1 cellular context compared by ENCODE assay signal in genomic region chr19:57477191-57478008, GRCh38.
TF ChIP-seq lines count a peak whose summit lies in the region.

Gene ZNF772, minus strand, starts transcription at chr19:57477566. Its CDS starts 257 bp downstream, at chr19:57477309.

TF ChIP-seq in K562, 482 proteins besides CTCF, POLR2A, EP300 and RAD21 (continued from another document):
- TF ChIP-seq ZNF280A (IDR thresholded peaks at IDR 0.05; ENCODE audit: low read depth, partially characterized antibody) (no peak), YY1 (IDR thresholded peaks at IDR 0.05; ENCODE audit: borderline replicate concordance in 1 of 3, control insufficient read depth in 1 of 3, extremely low read depth in 1 of 3, insufficient read depth in 3 of 3, insufficient read length in 1 of 3, insufficient replicate concordance in 2 of 3, low read depth in 1 of 3, low read length in 2 of 3) (peak in 2 of 3 experiments; percentile 53 to 88), ZBTB9 (CRISPR knock-in tag; IDR thresholded peaks at IDR 0.05) (no peak), NKRF (IDR thresholded peaks at IDR 0.05; ENCODE audit: borderline replicate concordance) (no peak), BRF1 (IDR thresholded peaks at IDR 0.05; ENCODE audit: borderline replicate concordance, extremely low read depth, insufficient read length) (no peak), ZBTB43 (CRISPR knock-in tag; IDR thresholded peaks at IDR 0.05) (no peak), SP2 (IDR thresholded peaks at IDR 0.05; ENCODE audit: extremely low read depth, low read depth, low read length, poor library complexity, severe bottlenecking) (peak; percentile 60), STAT5B (CRISPR knock-in tag; IDR thresholded peaks at IDR 0.05) (no peak), GABPA (tag; conservative IDR thresholded peaks at IDR 0.05; ENCODE audit: low read depth) (peak; percentile 96), CBX1 (IDR thresholded peaks at IDR 0.05; ENCODE audit: low read depth) (0 out of 2 replicates have a peak, but pooled peaks have one; percentile 45), ATF1 (CRISPR knock-in tag; IDR thresholded peaks at IDR 0.05) (no peak), ATF1 (tag; IDR thresholded peaks at IDR 0.05) (peak; percentile 57), ZNF324 (CRISPR knock-in tag; IDR thresholded peaks at IDR 0.05) (no peak), RB1 (IDR thresholded peaks at IDR 0.05; ENCODE audit: low read depth) (no peak), PHF8 (IDR thresholded peaks at IDR 0.05; ENCODE audit: borderline replicate concordance, low read length) (peak; percentile 51), CREM (IDR thresholded peaks at IDR 0.05; ENCODE audit: low read depth) (peak; percentile 67), CBFB (CRISPR knock-in tag; IDR thresholded peaks at IDR 0.05) (no peak), BRF2 (IDR thresholded peaks at IDR 0.05; ENCODE audit: borderline replicate concordance, insufficient read depth, insufficient read length) (no peak), MYNN (IDR thresholded peaks at IDR 0.05) (peak; percentile 76), MYNN (CRISPR knock-in tag; IDR thresholded peaks at IDR 0.05) (no peak), CREBBP (IDR thresholded peaks at IDR 0.05; ENCODE audit: low read depth, low read length) (no peak), MLX (CRISPR knock-in tag; conservative IDR thresholded peaks at IDR 0.05) (no peak), RFX1 (IDR thresholded peaks at IDR 0.05) (no peak), CREB1 (IDR thresholded peaks at IDR 0.05) (no peak), CREB1 (CRISPR knock-in tag; IDR thresholded peaks at IDR 0.05) (peak; percentile 35; the same call in 1 of the 2 replicates), NR2C2 (CRISPR knock-in tag; IDR thresholded peaks at IDR 0.05) (no peak), NR2C2 (tag; IDR thresholded peaks at IDR 0.05) (peak; percentile 63; the same call in 1 of the 2 replicates), U2AF2 (optimal IDR thresholded peaks at IDR 0.05; ENCODE audit: low read depth, low read length) (no peak)
